Comparison of ENCODE assay signal across 8 cellular contexts in the genomic region with DNA sequence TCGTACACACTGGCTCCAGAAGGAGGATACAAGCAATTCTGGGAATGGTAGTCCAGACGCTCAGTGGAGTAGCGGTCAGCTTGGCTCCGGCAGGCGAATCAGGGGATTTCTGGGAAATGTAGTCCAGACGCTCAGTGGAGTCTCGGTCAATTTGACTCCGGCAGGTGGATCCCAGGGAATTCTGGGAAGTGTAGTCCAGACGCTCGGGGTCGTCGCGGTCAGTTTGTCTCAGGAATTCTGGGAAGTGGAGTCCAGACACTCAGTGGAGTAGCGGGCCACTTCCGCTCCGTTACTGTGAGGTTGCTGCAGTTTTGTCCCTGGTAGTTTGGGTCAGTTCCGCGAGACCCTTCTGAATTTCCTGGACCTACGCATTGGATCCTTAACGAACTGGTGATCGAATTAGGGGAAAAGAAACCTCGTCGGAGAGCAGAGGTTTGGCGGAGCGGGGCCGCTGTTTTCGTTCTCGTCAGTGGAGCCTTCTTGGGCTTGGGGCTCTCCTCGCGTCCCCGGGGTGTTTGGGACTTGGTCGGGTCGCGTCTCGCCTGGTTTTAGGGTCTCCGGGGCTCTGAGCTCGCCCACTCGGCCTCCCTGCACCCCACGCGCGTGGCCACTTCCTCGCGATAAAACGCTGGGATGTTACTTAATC. TPM values are rescaled to one million over a fixed set of nuclear protein-coding genes. Genes with fewer than 3 reads are reported as not detected.
DNase-seq lines count a peak whose midpoint lies in the region; ATAC-seq and TF ChIP-seq lines count a peak whose summit lies in the region.

ZNF225 (plus strand) TSS at position 262 of the 646 bp plus-strand sequence. CDS start 2,429 bp downstream, outside the sequence.

- no peak within 1 kb of the TSS for H3K27ac ChIP-seq in PC-3 (ENCODE audit: low read length)
- peak within 1 kb of the TSS; percentile 65 to 88 (median 78) for H3K27ac ChIP-seq in esophagus muscularis mucosa (replicated peaks in 1 of 4)
- H3K27ac ChIP-seq in muscle layer of colon (ENCODE audit: low read depth, low read length) = peak within 1 kb of the TSS; percentile 62

- H3K36me3 Mint-ChIP-seq in IgD-negative memory B cell = peaks cover 17% of the 10 kb centered on the region
- H3K36me3 Mint-ChIP-seq in activated T-cell treated with anti-CD3 and anti-CD28 coated beads, Interleukin-2, amount 50 U/mL, for 4 hours (ENCODE audit: insufficient read depth) = peaks cover 19% of the 10 kb centered on the region

- H3K9me2 ChIP-seq in PC-3 (replicated peaks; ENCODE audit: low read length) = no peaks in the 10 kb centered on the region

- DNase-seq in DMS153 (lab: John Stamatoyannopoulos, UW) (peak; percentile 97), PC-3 (peak; percentile 97), esophagus muscularis mucosa (ENCODE audit: extremely low spot score) (peak; percentile 98)
- peak; percentile 72 for DNase-seq in activated T-cell treated with anti-CD3 and anti-CD28 coated beads, Interleukin-2, amount 50 U/mL, for 4 hours
- DNase-seq in stimulated activated CD8-positive, alpha-beta memory T cell treated with anti-CD3 and anti-CD28 coated beads, Interleukin-7, amount 100 ng/mL, for 1 hour (ENCODE audit: low read depth in 2 of 2) = peak; percentile 64 to 69

- H3K4me1 Mint-ChIP-seq in IgD-negative memory B cell = peaks cover 14 to 17% (median 15%) of the 10 kb centered on the region in 3 donors
- peaks cover 26% of the 10 kb centered on the region for H3K4me1 Mint-ChIP-seq in activated T-cell treated with anti-CD3 and anti-CD28 coated beads, Interleukin-2, amount 50 U/mL, for 4 hours (ENCODE audit: low read depth)

- H3K4me2 ChIP-seq in PC-3 (ENCODE audit: low read length) = peak within 1 kb of the TSS; percentile 97

- TF ChIP-seq POLR2A in esophagus muscularis mucosa (IDR thresholded peaks at IDR 0.05; ENCODE audit: low read depth) = no peak

- no peak for TF ChIP-seq EP300 in esophagus muscularis mucosa (IDR thresholded peaks at IDR 0.05)

- H3K9ac ChIP-seq in PC-3 (ENCODE audit: low read length) (peak within 1 kb of the TSS; percentile 76), muscle layer of colon (ENCODE audit: low read length) (peak within 1 kb of the TSS; percentile 93)

- peak within 1 kb of the TSS; percentile 97 to 99 (median 98) for H3K4me3 Mint-ChIP-seq in IgD-negative memory B cell
- H3K4me3 Mint-ChIP-seq in activated T-cell treated with anti-CD3 and anti-CD28 coated beads, Interleukin-2, amount 50 U/mL, for 4 hours = peak within 1 kb of the TSS; percentile 98

- H4K20me1 ChIP-seq in PC-3 (ENCODE audit: low read length) = no peaks in the 10 kb centered on the region

- POLR2A ChIA-PET in PC-3 (lab: Charles Lee; ENCODE audit: unreplicated experiment) = no interaction called here

- WGBS in esophagus muscularis mucosa = 0% methylated on average over 32 of the region's 44 CpGs

- no peak for TF ChIP-seq CTCF in PC-3 (conservative IDR thresholded peaks at IDR 0.05; ENCODE audit: low read depth, low read length)
- TF ChIP-seq CTCF in esophagus muscularis mucosa (IDR thresholded peaks at IDR 0.05) = peak in 2 of 3 experiments; percentile 21 to 26

- H3K36me3 ChIP-seq in PC-3 (ENCODE audit: low read depth, low read length) (no peaks in the 10 kb centered on the region), esophagus muscularis mucosa (peaks cover 5 to 22% (median 21%) of the 10 kb centered on the region in 4 donors), muscle layer of colon (ENCODE audit: insufficient read depth, low read length) (peaks cover 13% of the 10 kb centered on the region)

- CTCF ChIA-PET in PC-3 (lab: Charles Lee) = no interaction called here

- H3K4me3 ChIP-seq in PC-3 (ENCODE audit: low read length) (peak within 1 kb of the TSS; percentile 99), esophagus muscularis mucosa (peak within 1 kb of the TSS; percentile 66 to 84 (median 68)), muscle layer of colon (ENCODE audit: low read depth in 1 of 2, low read length in 2 of 2) (peak within 1 kb of the TSS; percentile 72 to 86)

- ATAC-seq in GM21529 (IDR thresholded peaks at IDR 0.05; ENCODE audit: unreplicated experiment) = peak; percentile 88
- ATAC-seq in PC-3 = peak; percentile 98
- ATAC-seq in activated T-cell treated with anti-CD3 and anti-CD28 coated beads, Interleukin-2, amount 50 U/mL, for 4 hours = peak; percentile 99 to 100

- peaks cover 9% of the 10 kb centered on the region for H3K4me1 ChIP-seq in PC-3 (ENCODE audit: insufficient read depth, low read length)
- H3K4me1 ChIP-seq in esophagus muscularis mucosa = peaks cover 14 to 23% (median 20%) of the 10 kb centered on the region in 4 donors
- H3K4me1 ChIP-seq in muscle layer of colon (ENCODE audit: insufficient read depth, low read length) = peaks cover 13% of the 10 kb centered on the region

- no peaks in the 10 kb centered on the region for H3K27me3 ChIP-seq in PC-3 (ENCODE audit: low read length)
- H3K27me3 ChIP-seq in esophagus muscularis mucosa = no peaks in the 10 kb centered on the region
- no peaks in the 10 kb centered on the region for H3K27me3 ChIP-seq in muscle layer of colon (ENCODE audit: control insufficient read depth in 1 of 2, insufficient read depth in 2 of 2, low read length in 2 of 2)

- H3F3A ChIP-seq in PC-3 (ENCODE audit: low read length, unreplicated experiment) = no peaks in the 10 kb centered on the region

- BruUV-seq in PC-3 (replicated peaks; lab: Mats Ljungman, UMichigan) = no TSS peak

- peak within 1 kb of the TSS; percentile 100 for H2AFZ ChIP-seq in PC-3 (ENCODE audit: low read length)

- H3K27ac Mint-ChIP-seq in IgD-negative memory B cell = peak within 1 kb of the TSS; percentile 8 to 91 (median 8)

- no peaks in the 10 kb centered on the region for H3K27me3 Mint-ChIP-seq in IgD-negative memory B cell
- no peaks in the 10 kb centered on the region for H3K27me3 Mint-ChIP-seq in activated T-cell treated with anti-CD3 and anti-CD28 coated beads, Interleukin-2, amount 50 U/mL, for 4 hours (ENCODE audit: low read depth)

- no peaks in the 10 kb centered on the region for H3K79me2 ChIP-seq in PC-3 (ENCODE audit: low read length)

- H3K9me3 ChIP-seq in PC-3 (ENCODE audit: low read length) = no peaks in the 10 kb centered on the region
- peaks cover 0 to 36% (median 20%) of the 10 kb centered on the region in 4 donors for H3K9me3 ChIP-seq in esophagus muscularis mucosa
- H3K9me3 ChIP-seq in muscle layer of colon (ENCODE audit: low read length) = peaks cover 8% of the 10 kb centered on the region

- H3K9me3 Mint-ChIP-seq in IgD-negative memory B cell = peaks cover 0 to 21% (median 10%) of the 10 kb centered on the region in 3 donors
- peaks cover 22% of the 10 kb centered on the region for H3K9me3 Mint-ChIP-seq in activated T-cell treated with anti-CD3 and anti-CD28 coated beads, Interleukin-2, amount 50 U/mL, for 4 hours

- intact Hi-C loops in PC-3 (cut with micrococcal nuclease) = loop anchor here (1.0 to 2.0 kb wide), 7 partner anchors 19 to 192 kb away; partner anchors contain the start of genes ZNF224, ZNF227, ZNF230 and ZNF235
- intact Hi-C loops in esophagus muscularis mucosa (cut with DNase I) = loop anchor here (2.0 to 5.0 kb wide), 5 partner anchors 18 to 111 kb away; partner anchors contain the start of genes ZNF223, ZNF224, ZNF230 and ZNF284

RNA-seq across cellular contexts. Expression of gene ZNF225, which starts in this region (rescaled TPM):
- 1.9 TPM for polyA plus RNA-seq in IgD-negative memory B cell
- total RNA-seq in PC-3 (2014; rRNA removed) = 0.46 and 1.6 TPM in 2 replicates
- 1 to 10 TPM; 1.2 to 2.4 (median 1.4) TPM for total RNA-seq in activated T-cell treated with anti-CD3 and anti-CD28 coated beads, Interleukin-2, amount 50 U/mL, for 4 hours
- total RNA-seq in esophagus muscularis mucosa = 1 to 10 TPM; 3.3 to 6.2 (median 3.9) TPM
